23 cellular contexts compared by ENCODE assay signal in genomic region chr5:150529555-150529954, GRCh38. TPM values are rescaled to one million over a fixed set of nuclear protein-coding genes. Genes with fewer than 3 reads are reported as not detected.
DNase-seq lines count a peak whose midpoint lies in the region; ATAC-seq and TF ChIP-seq lines count a peak whose summit lies in the region.
"Had no signal": no experiment of that assay in that cellular context is flagged by ENCODE, and none has a peak within 500 bp of the region (broad histone marks: within the 10 kb centered on the region; RNA-seq: fewer than 3 reads in every experiment).

No MANE protein-coding gene starts in this region.

- H3K4me3 ChIP-seq in HUES48 (ENCODE audit: low read depth, low read length) (no peak overlapping the region), neural progenitor cell (no peak overlapping the region), sigmoid colon (no peak overlapping the region)
- H3K4me3 ChIP-seq: BLaER1 had no signal

- no peak for TF ChIP-seq EP300 in sigmoid colon (IDR thresholded peaks at IDR 0.05)

- H3K27ac ChIP-seq in HUES48 (ENCODE audit: low read depth, low read length) (peak overlapping the region; percentile 34), neural progenitor cell (peak overlapping the region; percentile 56), sigmoid colon (peak overlapping the region in 1 of 4 donors; percentile 5)
- H3K27ac ChIP-seq: BLaER1, KMS-11 had no signal

- intact Hi-C loops in sigmoid colon (cut with DNase I): no loop called here

- H4K20me1 ChIP-seq in neural progenitor cell (ENCODE audit: low read depth): peaks cover 54% of the 10 kb centered on the region

- no peak overlapping the region for H3K4me3 Mint-ChIP-seq in chondrocyte (ENCODE audit: unreplicated experiment)
- no peak overlapping the region for H3K4me3 Mint-ChIP-seq in neural progenitor cell
- no peak overlapping the region for H3K4me3 Mint-ChIP-seq in progenitor cell of endocrine pancreas (ENCODE audit: low read depth)
- H3K4me3 Mint-ChIP-seq: activated CD8-positive, alpha-beta T cell treated with anti-CD3 and anti-CD28 coated beads, Interleukin-2, amount 10 ng/mL, durations not matched to agents 7 days and 5 days; T-helper 1 cell treated with Interleukin-12 subunit alpha and Interleukin-12 subunit beta and Interleukin-4 antibody, amounts not matched to agents 30 μg/mL and 1 μg/mL, for 36 hours had no signal

- H3K36me3 ChIP-seq in HUES48 (ENCODE audit: control insufficient read depth, insufficient read depth, low read length): peaks cover 37% of the 10 kb centered on the region
- H3K36me3 ChIP-seq in neural progenitor cell: no peaks in the 10 kb centered on the region
- H3K36me3 ChIP-seq in sigmoid colon: peaks cover 5 to 53% (median 31%) of the 10 kb centered on the region in 4 donors

- H3K4me2 ChIP-seq in neural progenitor cell: peak overlapping the region; percentile 56
- H3K4me2 ChIP-seq: BLaER1, KMS-11 had no signal

- H3K4me1 ChIP-seq in HUES48 (ENCODE audit: control insufficient read depth, insufficient read depth, low read length) (peaks cover 33% of the 10 kb centered on the region), neural progenitor cell (peaks cover 31% of the 10 kb centered on the region), sigmoid colon (peaks cover 0 to 34% (median 19%) of the 10 kb centered on the region in 4 donors)
- H3K4me1 ChIP-seq: BLaER1, Caco-2 had no signal

- no peak for TF ChIP-seq POLR2A in sigmoid colon (IDR thresholded peaks at IDR 0.05)

- H3F3A ChIP-seq in neural progenitor cell (ENCODE audit: low read depth): peaks cover 31% of the 10 kb centered on the region

- H2AFZ ChIP-seq in neural progenitor cell (replicated peaks): no peak overlapping the region

- H3K9me3 Mint-ChIP-seq in chondrocyte (ENCODE audit: low read depth) (no peaks in the 10 kb centered on the region), neural progenitor cell (no peaks in the 10 kb centered on the region), progenitor cell of endocrine pancreas (ENCODE audit: low read depth) (no peaks in the 10 kb centered on the region)
- H3K9me3 Mint-ChIP-seq: T-helper 1 cell treated with Interleukin-12 subunit alpha and Interleukin-12 subunit beta and Interleukin-4 antibody, amounts not matched to agents 30 μg/mL and 1 μg/mL, for 36 hours had no signal

- no peak for ATAC-seq in HG02840 (IDR thresholded peaks at IDR 0.05; ENCODE audit: low FRiP score, unreplicated experiment)
- ATAC-seq: activated CD8-positive, alpha-beta T cell treated with anti-CD3 and anti-CD28 coated beads, Interleukin-2, amount 10 ng/mL, durations not matched to agents 7 days and 5 days; HCT116 had no signal

- TF ChIP-seq CTCF in chondrocyte (IDR thresholded peaks at IDR 0.05) (no peak), neural progenitor cell (IDR thresholded peaks at IDR 0.05) (no peak), progenitor cell of endocrine pancreas (IDR thresholded peaks at IDR 0.05; ENCODE audit: unreplicated experiment) (no peak), sigmoid colon (IDR thresholded peaks at IDR 0.05) (no peak)

- H3K27me3 Mint-ChIP-seq in chondrocyte (ENCODE audit: low read depth) (no peaks in the 10 kb centered on the region), neural progenitor cell (ENCODE audit: insufficient read depth, low read depth) (peaks cover 3% of the 10 kb centered on the region), progenitor cell of endocrine pancreas (no peaks in the 10 kb centered on the region)

- H3K9ac ChIP-seq in HUES48 (ENCODE audit: low read depth, low read length): no peak overlapping the region
- H3K9ac ChIP-seq in neural progenitor cell: no peak overlapping the region
- H3K9ac ChIP-seq: BLaER1, KMS-11 had no signal

- peak overlapping the region; percentile 84 for H3K27ac Mint-ChIP-seq in chondrocyte (ENCODE audit: unreplicated experiment)
- H3K27ac Mint-ChIP-seq in neural progenitor cell: peak overlapping the region; percentile 85
- no peak overlapping the region for H3K27ac Mint-ChIP-seq in progenitor cell of endocrine pancreas
- H3K27ac Mint-ChIP-seq: activated CD8-positive, alpha-beta T cell treated with anti-CD3 and anti-CD28 coated beads, Interleukin-2, amount 10 ng/mL, durations not matched to agents 7 days and 5 days; T-helper 1 cell treated with Interleukin-12 subunit alpha and Interleukin-12 subunit beta and Interleukin-4 antibody, amounts not matched to agents 30 μg/mL and 1 μg/mL, for 36 hours had no signal

- WGBS in sigmoid colon, 2 donors: 67 to 76% methylated on average over 4 of the region's 4 CpGs

- peak; percentile 74 for DNase-seq in D341Med (ENCODE audit: low spot score)
- no peak for DNase-seq in chondrocyte (ENCODE audit: low spot score)
- DNase-seq in neural progenitor cell (ENCODE audit: low spot score): peak; percentile 66
- DNase-seq in progenitor cell of endocrine pancreas (ENCODE audit: low spot score, unreplicated experiment): no peak
- DNase-seq in sigmoid colon: no peak
- no peak for DNase-seq in HUDEP-2 (lab: John Stamatoyannopoulos, UW; ENCODE audit: unreplicated experiment in 76 of 76)
- DNase-seq: activated CD8-positive, alpha-beta T cell treated with anti-CD3 and anti-CD28 coated beads, Interleukin-2, amount 10 ng/mL, durations not matched to agents 7 days and 5 days; activated effector memory CD4-positive, alpha-beta T cell treated with Interleukin-2 at 50 U/mL for 16 hours; activated T-cell treated with anti-CD3 and anti-CD28 coated beads for 4 hours; Caco-2; effector CD4-positive, alpha-beta T cell; erythroblast; foreskin fibroblast; hypothalamus; NCI-H1436 treated with DMSO at 0.1 percent for 48 hours; NCI-H510A; small intestine had no signal

- H3K27me3 ChIP-seq in HUES48 (ENCODE audit: control insufficient read depth, insufficient read depth, low read length) (no peaks in the 10 kb centered on the region), neural progenitor cell (no peaks in the 10 kb centered on the region), sigmoid colon (no peaks in the 10 kb centered on the region)
- H3K27me3 ChIP-seq: BLaER1 had no signal

- H3K9me3 ChIP-seq in HUES48 (ENCODE audit: control insufficient read depth, insufficient read depth, low read length) (no peaks in the 10 kb centered on the region), neural progenitor cell (ENCODE audit: low read depth) (no peaks in the 10 kb centered on the region), sigmoid colon (no peaks in the 10 kb centered on the region)
- H3K9me3 ChIP-seq: BLaER1, Caco-2 had no signal

- peaks cover 32% of the 10 kb centered on the region for H3K79me2 ChIP-seq in neural progenitor cell (ENCODE audit: low read depth)

- peaks cover 13% of the 10 kb centered on the region for H3K36me3 Mint-ChIP-seq in chondrocyte (ENCODE audit: low read depth)
- H3K36me3 Mint-ChIP-seq in neural progenitor cell: peaks cover 16% of the 10 kb centered on the region
- H3K36me3 Mint-ChIP-seq in progenitor cell of endocrine pancreas (ENCODE audit: insufficient read depth): peaks cover 8% of the 10 kb centered on the region

- H3K4me1 Mint-ChIP-seq in chondrocyte (ENCODE audit: low read depth) (peaks cover 51% of the 10 kb centered on the region), neural progenitor cell (peaks cover 43% of the 10 kb centered on the region), progenitor cell of endocrine pancreas (ENCODE audit: low read depth) (peaks cover 4% of the 10 kb centered on the region)

RNA-seq across cellular contexts. Expression of gene NDST1, which starts 21.6 kb away (rescaled TPM):
- 223 to 229 TPM (median 228 TPM) in 3 replicates for total RNA-seq in chondrocyte
- 22.9 and 45.6 TPM in 2 replicates for total RNA-seq in neural progenitor cell (ENCODE audit: low replicate concordance)
- total RNA-seq in progenitor cell of endocrine pancreas: 154 and 169 TPM in 2 replicates
- 10 to 100 TPM; 26.5 to 74.8 (median 43.7) TPM for total RNA-seq in sigmoid colon
- polyA plus RNA-seq in sigmoid colon: 10 to 100 TPM in 2 of 3 donors, 1 to 10 TPM in 1; 5.4 to 39.4 (median 13.9) TPM

Comparison
In these comparisons a context has a peak if more than half of its experiments do, and no peak if none do; other contexts are left out.
1. DNase-seq: peak in D341Med (single experiment) and neural progenitor cell (single experiment); none in chondrocyte (single experiment), progenitor cell of endocrine pancreas (single experiment), sigmoid colon (single experiment) and HUDEP-2 (0 of 76).